Comparison of ENCODE assay signal across 8 cellular contexts in the genomic region with DNA sequence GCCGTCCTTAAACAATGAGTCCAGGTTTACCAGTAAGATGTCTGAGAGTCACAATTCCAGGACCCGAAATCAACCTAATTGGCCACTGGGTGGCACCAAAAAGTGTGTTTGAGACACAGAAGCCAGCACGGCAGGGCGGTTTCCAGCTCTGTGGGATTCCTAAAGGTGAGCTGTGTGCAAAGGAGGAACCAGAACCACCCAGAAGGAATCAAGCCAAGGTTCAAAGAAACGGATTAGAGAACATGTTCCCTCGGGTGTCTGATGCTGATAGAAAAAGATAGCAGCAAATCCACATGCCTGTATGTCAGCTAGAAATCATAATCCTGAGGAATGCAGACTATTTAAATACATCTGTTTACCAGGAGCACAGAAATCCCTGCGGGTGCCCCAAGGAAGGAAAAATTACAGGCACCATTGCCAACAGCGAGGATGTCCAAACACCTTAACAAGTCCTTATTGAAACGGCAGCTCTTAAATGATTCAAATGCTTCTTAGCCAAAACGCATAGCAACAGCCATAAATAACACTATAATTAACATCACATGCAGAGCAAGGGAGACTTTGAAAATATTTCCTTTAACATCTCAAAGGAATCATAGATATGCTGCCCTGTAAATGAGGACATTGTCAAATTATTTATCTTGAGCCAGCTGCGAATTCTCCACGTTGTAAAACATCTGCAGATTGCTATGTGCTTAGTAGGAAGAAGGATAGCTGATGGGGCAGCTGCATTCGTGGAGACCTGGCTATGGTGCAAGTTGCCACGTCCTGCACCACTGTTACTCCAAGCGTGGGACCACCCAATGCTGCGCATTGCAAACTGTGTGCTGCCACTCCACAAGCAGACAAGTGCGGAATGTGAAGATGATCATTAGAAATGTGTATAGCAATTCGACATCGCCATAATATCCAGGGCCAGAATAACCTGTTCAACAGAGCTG.
A peak's percentile ranks its signal among the peaks of the same experiment; 100 is the strongest.
DNase-seq lines count a peak whose midpoint lies in the region; ATAC-seq and TF ChIP-seq lines count a peak whose summit lies in the region.

No MANE protein-coding gene starts in this region.

- no peak overlapping the region for H3K4me3 ChIP-seq in lower leg skin (ENCODE audit: low read depth, poor library complexity, severe bottlenecking)

- intact Hi-C loops in lower leg skin (cut with DNase I; ENCODE audit: low total_unique reads), result no loop called here

- 13 to 18% methylated on average over 19 of the region's 19 CpGs for WGBS in lower leg skin, 2 donors

- TF ChIP-seq CTCF in lower leg skin (IDR thresholded peaks at IDR 0.05), result no peak

- TF ChIP-seq POLR2A in lower leg skin (IDR thresholded peaks at IDR 0.05), result no peak

- ATAC-seq in HG03060 (IDR thresholded peaks at IDR 0.05; ENCODE audit: low read depth, unreplicated experiment), result peak; percentile 62

- peak; percentile 33 for DNase-seq in activated gamma-delta T cell treated with Interleukin-2 at 50 U/mL for 16 hours
- DNase-seq in activated gamma-delta T cell (lab: John Stamatoyannopoulos, UW), result no peak
- peak; percentile 37 for DNase-seq in NCI-H2196 treated with DMSO at 0.1 percent for 48 hours (lab: John Stamatoyannopoulos, UW; ENCODE audit: unreplicated experiment)
- peak; percentile 22 for DNase-seq in activated CD4-positive, alpha-beta T cell treated with anti-CD3 and anti-CD28 coated beads for 1 hour
- DNase-seq in dermis microvascular lymphatic vessel endothelial cell (ENCODE audit: low read depth in 2 of 2), result peak; percentile 37 to 66
- peak; percentile 78 to 89 for DNase-seq in lower leg skin (ENCODE audit: low spot score in 2 of 2)
- DNase-seq in stimulated activated CD8-positive, alpha-beta memory T cell treated with anti-CD3 and anti-CD28 coated beads, Interleukin-12 subunit alpha, Interleukin-12 subunit beta, amount 100 ng/mL, for 1 hour (ENCODE audit: low read depth), result peak; percentile 9
